In the genomic region with DNA sequence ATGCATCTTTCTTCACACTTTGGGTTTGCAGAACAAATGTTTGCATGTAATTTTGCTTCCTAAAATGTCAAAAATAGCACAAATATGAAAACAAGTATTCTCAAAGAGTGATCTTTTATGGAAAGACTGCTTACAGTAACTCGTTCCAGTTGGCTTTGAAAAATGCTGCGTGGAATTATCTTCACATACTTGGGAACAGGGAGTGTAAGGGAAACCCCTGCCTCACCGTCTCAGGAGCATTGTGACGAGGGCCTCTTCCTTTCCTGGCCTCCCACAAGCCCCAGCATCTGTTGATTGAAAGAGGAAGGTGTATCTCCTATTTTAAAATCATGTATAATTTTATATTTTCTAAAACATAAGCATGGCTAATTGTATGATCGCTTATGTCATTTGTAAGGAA, we compare ENCODE assay signal across 19 cellular contexts. TPM values are rescaled to one million over a fixed set of nuclear protein-coding genes. Genes with fewer than 3 reads are reported as not detected.
DNase-seq lines count a peak whose midpoint lies in the region; ATAC-seq and TF ChIP-seq lines count a peak whose summit lies in the region.
"Had no signal": no experiment of that assay in that cellular context is flagged by ENCODE, and none has a peak within 500 bp of the region (broad histone marks: within the 10 kb centered on the region; RNA-seq: fewer than 3 reads in every experiment).

No MANE protein-coding gene starts in this region.

- H3K36me3 Mint-ChIP-seq in IgD-negative memory B cell (no peaks in the 10 kb centered on the region), mesothelial cell of epicardium (no peaks in the 10 kb centered on the region), T-cell (no peaks in the 10 kb centered on the region)
- H3K36me3 Mint-ChIP-seq: activated CD8-positive, alpha-beta memory T cell treated with anti-CD3 and anti-CD28 coated beads, Interleukin-2, amount 10 ng/mL, durations not matched to agents 7 days and 5 days; CD4-positive, CD25-positive, alpha-beta regulatory T cell had no signal

- DNase-seq in esophagus muscularis mucosa (ENCODE audit: extremely low spot score) (no peak), mesothelial cell of epicardium (ENCODE audit: low spot score in 2 of 2, unreplicated experiment in 2 of 2) (no peak), suprapubic skin (ENCODE audit: low spot score in 2 of 2) (peak in 1 of 2 donors; percentile 20), SK-N-DZ (ENCODE audit: low spot score) (no peak), C1 segment of cervical spinal cord (lab: John Stamatoyannopoulos, UW) (no peak), T-cell (no peak)
- DNase-seq: activated CD4-positive, alpha-beta T cell treated with anti-CD3 and anti-CD28 coated beads, Interleukin-2, amount 10 ng/mL, durations not matched to agents 24 days and 14 days; CD4-positive, CD25-positive, alpha-beta regulatory T cell; dermis blood vessel endothelial cell; GF-D8; IMR-90; NCI-H146; NCI-H2171 treated with DMSO at 0.1 percent for 48 hours; NCI-H69 had no signal

- no peaks in the 10 kb centered on the region for H3K27me3 ChIP-seq in esophagus muscularis mucosa
- no peaks in the 10 kb centered on the region for H3K27me3 ChIP-seq in suprapubic skin

- no peak overlapping the region for H3K4me3 Mint-ChIP-seq in IgD-negative memory B cell
- no peak overlapping the region for H3K4me3 Mint-ChIP-seq in mesothelial cell of epicardium
- no peak overlapping the region for H3K4me3 Mint-ChIP-seq in T-cell
- H3K4me3 Mint-ChIP-seq: activated CD4-positive, alpha-beta T cell treated with anti-CD3 and anti-CD28 coated beads, Interleukin-2, amount 10 ng/mL, durations not matched to agents 24 days and 14 days; activated CD8-positive, alpha-beta memory T cell treated with anti-CD3 and anti-CD28 coated beads, Interleukin-2, amount 10 ng/mL, durations not matched to agents 7 days and 5 days; activated T-helper 1 cell treated with anti-CD3 and anti-CD28 coated beads, Interleukin-12 subunit alpha, Interleukin-12 subunit beta, Interleukin-2, Interleukin-4 antibody, amounts not matched to agents 30 ng/mL and 10 ng/mL and 1 ng/mL, durations not matched to agents 14 hours and 24 hours and 36 hours; CD4-positive, CD25-positive, alpha-beta regulatory T cell; GM23338 had no signal

- TF ChIP-seq POLR2A in esophagus muscularis mucosa (IDR thresholded peaks at IDR 0.05; ENCODE audit: low read depth) (no peak), suprapubic skin (IDR thresholded peaks at IDR 0.05) (no peak)

- intact Hi-C loops in esophagus muscularis mucosa (cut with DNase I), result no loop called here

- peak overlapping the region in 3 of 4 donors; percentile 16 to 52 (median 50) for H3K27ac ChIP-seq in esophagus muscularis mucosa (replicated peaks in 1 of 4)
- H3K27ac ChIP-seq in suprapubic skin, result peak overlapping the region; percentile 42

- H3K9me3 Mint-ChIP-seq in IgD-negative memory B cell (peaks cover 0 to 4% (median 3%) of the 10 kb centered on the region in 3 donors), mesothelial cell of epicardium (no peaks in the 10 kb centered on the region), T-cell (no peaks in the 10 kb centered on the region)
- H3K9me3 Mint-ChIP-seq: activated T-helper 1 cell treated with anti-CD3 and anti-CD28 coated beads, Interleukin-12 subunit alpha, Interleukin-12 subunit beta, Interleukin-2, Interleukin-4 antibody, amounts not matched to agents 30 ng/mL and 10 ng/mL and 1 ng/mL, durations not matched to agents 14 hours and 24 hours and 36 hours had no signal

- H3K27me3 Mint-ChIP-seq in IgD-negative memory B cell (no peaks in the 10 kb centered on the region), mesothelial cell of epicardium (ENCODE audit: low read depth) (peaks cover 4% of the 10 kb centered on the region), T-cell (no peaks in the 10 kb centered on the region)
- H3K27me3 Mint-ChIP-seq: activated CD4-positive, alpha-beta T cell treated with anti-CD3 and anti-CD28 coated beads, Interleukin-2, amount 10 ng/mL, durations not matched to agents 24 days and 14 days; activated CD8-positive, alpha-beta memory T cell treated with anti-CD3 and anti-CD28 coated beads, Interleukin-2, amount 10 ng/mL, durations not matched to agents 7 days and 5 days; CD4-positive, CD25-positive, alpha-beta regulatory T cell had no signal

- H3K4me3 ChIP-seq in esophagus muscularis mucosa, result no peak overlapping the region
- H3K4me3 ChIP-seq in suprapubic skin, result no peak overlapping the region
- H3K4me3 ChIP-seq: GM23338 had no signal

- CTCF ChIA-PET in T-cell (lab: Charles Lee), result no interaction called here

- TF ChIP-seq EP300 in esophagus muscularis mucosa (IDR thresholded peaks at IDR 0.05) (no peak), suprapubic skin (IDR thresholded peaks at IDR 0.05) (no peak)

- POLR2A ChIA-PET in T-cell (lab: Charles Lee), result no interaction called here

- peak overlapping the region in 2 of 3 donors; percentile 9 to 92 for H3K27ac Mint-ChIP-seq in IgD-negative memory B cell
- H3K27ac Mint-ChIP-seq in mesothelial cell of epicardium, result peak overlapping the region; percentile 3
- no peak overlapping the region for H3K27ac Mint-ChIP-seq in T-cell
- H3K27ac Mint-ChIP-seq: activated CD4-positive, alpha-beta T cell treated with anti-CD3 and anti-CD28 coated beads, Interleukin-2, amount 10 ng/mL, durations not matched to agents 24 days and 14 days; activated CD8-positive, alpha-beta memory T cell treated with anti-CD3 and anti-CD28 coated beads, Interleukin-2, amount 10 ng/mL, durations not matched to agents 7 days and 5 days; activated T-helper 1 cell treated with anti-CD3 and anti-CD28 coated beads, Interleukin-12 subunit alpha, Interleukin-12 subunit beta, Interleukin-2, Interleukin-4 antibody, amounts not matched to agents 30 ng/mL and 10 ng/mL and 1 ng/mL, durations not matched to agents 14 hours and 24 hours and 36 hours; CD4-positive, CD25-positive, alpha-beta regulatory T cell; GM23338 had no signal

- H3K4me1 ChIP-seq in esophagus muscularis mucosa (peaks cover 12 to 23% (median 19%) of the 10 kb centered on the region in 4 donors), suprapubic skin (peaks cover 15% of the 10 kb centered on the region)

- H3K4me1 Mint-ChIP-seq in IgD-negative memory B cell (peaks cover 8 to 20% (median 11%) of the 10 kb centered on the region in 3 donors), mesothelial cell of epicardium (peaks cover 3% of the 10 kb centered on the region), T-cell (peaks cover 3 to 19% (median 7%) of the 10 kb centered on the region in 3 donors)
- H3K4me1 Mint-ChIP-seq: GM23338 had no signal

- H3K9me3 ChIP-seq in esophagus muscularis mucosa (no peaks in the 10 kb centered on the region), suprapubic skin (no peaks in the 10 kb centered on the region)

- TF ChIP-seq CTCF in esophagus muscularis mucosa (IDR thresholded peaks at IDR 0.05) (no peak), mesothelial cell of epicardium (IDR thresholded peaks at IDR 0.05; ENCODE audit: unreplicated experiment) (no peak), suprapubic skin (IDR thresholded peaks at IDR 0.05) (no peak)

- H3K36me3 ChIP-seq in esophagus muscularis mucosa (no peaks in the 10 kb centered on the region), suprapubic skin (no peaks in the 10 kb centered on the region)

- 31% methylated on average over 5 of the region's 5 CpGs for WGBS in esophagus muscularis mucosa
- WGBS in suprapubic skin, result 27% methylated on average over 5 of the region's 5 CpGs

- ATAC-seq in T-cell (replicated peaks in 1 of 4) (no peak), HG03354 (IDR thresholded peaks at IDR 0.05; ENCODE audit: poor library complexity, severe bottlenecking, unreplicated experiment) (no peak)
- ATAC-seq: activated CD8-positive, alpha-beta memory T cell treated with anti-CD3 and anti-CD28 coated beads, Interleukin-2, amount 10 ng/mL, durations not matched to agents 7 days and 5 days; GM23338 had no signal

RNA-seq across cellular contexts. Expression of gene LPCAT1, which starts 18.3 kb away (rescaled TPM):
- 76.4 TPM for polyA plus RNA-seq in IgD-negative memory B cell
- total RNA-seq in esophagus muscularis mucosa, result 10 to 100 TPM; 22.5 to 51.7 (median 35.0) TPM
- total RNA-seq in mesothelial cell of epicardium, result 73.9 to 76.8 TPM (median 74.8 TPM) in 3 replicates
- 10 to 100 TPM; 11.3 to 21.0 (median 13.8) TPM for total RNA-seq in suprapubic skin
- 73.8 and 87.2 TPM in 2 replicates for polyA plus RNA-seq in SK-N-DZ (2014; cell fraction: cytosol; rRNA removed)
- polyA plus RNA-seq in SK-N-DZ (2014; cell fraction: nucleus; rRNA removed), result 46.6 and 62.7 TPM in 2 replicates
- 10 to 100 TPM; 27.9 to 57.7 (median 50.3) TPM for total RNA-seq in T-cell

Comparison
In these comparisons a context has a peak if more than half of its experiments do, and no peak if none do; other contexts are left out.
1. H3K27ac Mint-ChIP-seq: peak in IgD-negative memory B cell (2 of 3) and mesothelial cell of epicardium (single experiment); none in T-cell (0 of 2).